ENCODE assay signal across 24 cellular contexts in genomic region chr11:86186420-86186819, GRCh38.
"Had no signal": no experiment of that assay in that cellular context is flagged by ENCODE, and none has a peak within 500 bp of the region (broad histone marks: within the 10 kb centered on the region; RNA-seq: fewer than 3 reads in every experiment).

No MANE protein-coding gene starts in this region.

- H3K9me3 Mint-ChIP-seq: nephron, T-cell had no signal

- H3K4me3 ChIP-seq: coronary artery, dorsolateral prefrontal cortex, lung, ovary, prostate gland, thyroid gland, upper lobe of left lung, vagina had no signal

- H3K4me3 Mint-ChIP-seq: activated CD4-positive, alpha-beta T cell treated with anti-CD3 and anti-CD28 coated beads for 36 hours; activated T-cell treated with anti-CD3 and anti-CD28 coated beads, Interleukin-2, amount 50 U/mL, for 72 hours; nephron; T-cell had no signal

- H3K36me3 ChIP-seq: neutrophil, ovary, prostate gland, thyroid gland, upper lobe of left lung, vagina had no signal

- H3K27me3 ChIP-seq: dorsolateral prefrontal cortex, neutrophil, ovary, thyroid gland, upper lobe of left lung, vagina had no signal

- H3K36me3 Mint-ChIP-seq: T-cell had no signal

- H3K27ac Mint-ChIP-seq: activated CD4-positive, alpha-beta T cell treated with anti-CD3 and anti-CD28 coated beads for 36 hours; activated naive CD4-positive, alpha-beta T cell treated with anti-CD3 and anti-CD28 coated beads, Interleukin-2, amount 50 U/mL, for 72 hours; activated T-cell treated with anti-CD3 and anti-CD28 coated beads, Interleukin-2, amount 50 U/mL, for 72 hours; nephron; T-cell had no signal

- H3K27ac ChIP-seq: neutrophil, ovary, prostate gland, thyroid gland, upper lobe of left lung, vagina had no signal

- ATAC-seq: activated CD4-positive, alpha-beta T cell treated with anti-CD3 and anti-CD28 coated beads for 36 hours; activated naive CD4-positive, alpha-beta T cell treated with anti-CD3 and anti-CD28 coated beads, Interleukin-2, amount 50 U/mL, for 72 hours; activated T-cell treated with anti-CD3 and anti-CD28 coated beads, Interleukin-2, amount 50 U/mL, for 72 hours; left lobe of liver; stimulated activated naive CD8-positive, alpha-beta T cell treated with anti-CD3 and anti-CD28 coated beads, Interleukin-15, Interleukin-2, amounts not matched to agents 100 U/mL and 50 U/mL, for 24 hours; T-cell had no signal

- H3K4me1 ChIP-seq: prostate gland had no signal

- DNase-seq: activated CD4-positive, alpha-beta T cell treated with anti-CD3 and anti-CD28 coated beads for 36 hours; activated CD4-positive, CD25-positive, alpha-beta regulatory T cell; activated naive CD4-positive, alpha-beta T cell; activated T-cell treated with anti-CD3 and anti-CD28 coated beads for 4 hours; activated T-cell treated with anti-CD3 and anti-CD28 coated beads, Interleukin-2, amount 50 U/mL, for 72 hours; dorsolateral prefrontal cortex; effector memory CD4-positive, alpha-beta T cell; mesendoderm; ovary; retina; stimulated activated CD4-positive, alpha-beta T cell treated with anti-CD3 and anti-CD28 coated beads, Interleukin-2, amount 100 ng/mL, for 48 hours; stimulated activated naive CD8-positive, alpha-beta T cell treated with anti-CD3 and anti-CD28 coated beads, Interleukin-15, Interleukin-2, amounts not matched to agents 100 U/mL and 50 U/mL, for 24 hours; substantia nigra; T-cell; thyroid gland; upper lobe of left lung had no signal

- H3K4me1 Mint-ChIP-seq: activated CD4-positive, alpha-beta T cell treated with anti-CD3 and anti-CD28 coated beads for 36 hours; nephron; T-cell had no signal

- H3K27me3 Mint-ChIP-seq: T-cell had no signal

- H3K9me3 ChIP-seq: neutrophil, ovary, prostate gland, thyroid gland, upper lobe of left lung, vagina had no signal
